ENCODE assay signal across 8 cellular contexts in genomic region chr6:169326067-169326799, GRCh38.
A peak's percentile ranks its signal among the peaks of the same experiment; 100 is the strongest.
DNase-seq lines count a peak whose midpoint lies in the region; ATAC-seq and TF ChIP-seq lines count a peak whose summit lies in the region.

No MANE protein-coding gene starts in this region.

- H4K20me1 ChIP-seq in H9 (ENCODE audit: control insufficient read depth, insufficient read depth, insufficient read length) = no peaks in the 10 kb centered on the region

- no peak overlapping the region for H2AFZ ChIP-seq in H9 (ENCODE audit: low read length)

- H3K27ac Mint-ChIP-seq in H9 = no peak overlapping the region; a peak in 1 of 7 replicates
- H3K27ac Mint-ChIP-seq in stimulated activated memory B cell treated with anti-CD40 and anti-IgM and Interleukin-4, amounts not matched to agents 10 μg/mL and 1 μg/mL and 100 μg/mL, for 72 hours = no peak overlapping the region

- no peaks in the 10 kb centered on the region for H3K79me2 ChIP-seq in H9 (ENCODE audit: insufficient read depth, low read length)

- no peak overlapping the region for H3K18ac ChIP-seq in H9 (ENCODE audit: insufficient read length, low read depth, low read length)

- no peak overlapping the region for H2BK20ac ChIP-seq in H9 (ENCODE audit: low read depth, low read length, poor library complexity, severe bottlenecking)

- no peaks in the 10 kb centered on the region for H3K23me2 ChIP-seq in H9 (ENCODE audit: insufficient read length, low read depth, low read length, poor library complexity, severe bottlenecking)

- H3K9ac ChIP-seq in H9 (ENCODE audit: extremely low read depth, insufficient read length, low read length) = no peak overlapping the region

- peaks cover 2 to 15% of the 10 kb centered on the region in 2 experiments; a peak in 3 of 4 replicates for H3K4me1 Mint-ChIP-seq in H9
- no peaks in the 10 kb centered on the region for H3K4me1 Mint-ChIP-seq in stimulated activated memory B cell treated with anti-CD40 and anti-IgM and Interleukin-4, amounts not matched to agents 10 μg/mL and 1 μg/mL and 100 μg/mL, for 72 hours

- no peak overlapping the region for H2BK5ac ChIP-seq in H9 (ENCODE audit: insufficient read length, low read length)

- peak; percentile 70 for TF ChIP-seq CTCF in H9 (conservative IDR thresholded peaks at IDR 0.05)

- H3K79me1 ChIP-seq in H9 (ENCODE audit: insufficient read depth, low read depth, low read length, poor library complexity, severe bottlenecking) = no peaks in the 10 kb centered on the region

- H3K27ac ChIP-seq in H9 (ENCODE audit: insufficient read length, low read depth, low read length) (no peak overlapping the region), SJCRH30 (no peak overlapping the region)

- H4K5ac ChIP-seq in H9 (ENCODE audit: insufficient read length, low read depth, low read length) = no peak overlapping the region

- no peak overlapping the region for H2AK5ac ChIP-seq in H9 (ENCODE audit: insufficient read length, low read length)

- H3K14ac ChIP-seq in H9 (ENCODE audit: insufficient read depth, low read length) = no peak overlapping the region

- H4K8ac ChIP-seq in H9 (replicated peaks; ENCODE audit: insufficient read length, low read depth, low read length) = no peak overlapping the region

- no peak overlapping the region for H3K23ac ChIP-seq in H9 (ENCODE audit: insufficient read length, low read depth, low read length)

- H3K9me3 ChIP-seq in H9 (ENCODE audit: control insufficient read depth, low read depth, low read length) (no peaks in the 10 kb centered on the region), SJCRH30 (replicated peaks) (no peaks in the 10 kb centered on the region)

- H3K4me2 ChIP-seq in H9 (ENCODE audit: insufficient read depth, insufficient read length, low read length) = no peak overlapping the region

- DNase-seq in A172 (ENCODE audit: low spot score) (peak; percentile 38), H9 (peak; percentile 70), SJCRH30 (peak; percentile 54 to 75), glomerular visceral epithelial cell (ENCODE audit: extremely low spot score) (peak; percentile 8), mesenteric fat pad (ENCODE audit: low spot score) (no peak), germinal center (ENCODE audit: low spot score) (no peak)

- no CpG with 5 or more reads among the region's 27 CpGs for WGBS in H9 (ENCODE audit: extremely low coverage, insufficient read length, low lambda C conversion rate)

- H2BK120ac ChIP-seq in H9 (ENCODE audit: low read depth, low read length, poor library complexity, severe bottlenecking) = no peak overlapping the region

- no peak overlapping the region for H2BK15ac ChIP-seq in H9 (ENCODE audit: low read depth, low read length)

- H2BK12ac ChIP-seq in H9 (ENCODE audit: insufficient read length, low read depth, low read length) = no peak overlapping the region

- H4K91ac ChIP-seq in H9 (ENCODE audit: insufficient read length, low read depth, low read length) = no peak overlapping the region

- H3K27me3 ChIP-seq in H9 (ENCODE audit: insufficient read depth, low read length) (no peaks in the 10 kb centered on the region), SJCRH30 (no peaks in the 10 kb centered on the region)

- no peak overlapping the region for H3K56ac ChIP-seq in H9 (ENCODE audit: insufficient read length, low read depth, low read length)

- H3T11ph ChIP-seq in H9 (ENCODE audit: low read length) = no peak overlapping the region

- no peak overlapping the region for H3K4me3 ChIP-seq in SJCRH30

- H3K4ac ChIP-seq in H9 (ENCODE audit: low read depth, low read length) = no peak overlapping the region

- H3K36me3 ChIP-seq in SJCRH30 = no peaks in the 10 kb centered on the region

- H3K9me3 Mint-ChIP-seq in H9 = peaks cover 0 to 1% of the 10 kb centered on the region in 2 experiments; a peak in 2 of 5 replicates
- H3K9me3 Mint-ChIP-seq in stimulated activated memory B cell treated with anti-CD40 and anti-IgM and Interleukin-4, amounts not matched to agents 10 μg/mL and 1 μg/mL and 100 μg/mL, for 72 hours = peaks cover 8% of the 10 kb centered on the region

- no peaks in the 10 kb centered on the region for H3K36me3 Mint-ChIP-seq in H9 (ENCODE audit: insufficient read depth in 1 of 3, low read depth in 3 of 3)
- no peaks in the 10 kb centered on the region for H3K36me3 Mint-ChIP-seq in stimulated activated memory B cell treated with anti-CD40 and anti-IgM and Interleukin-4, amounts not matched to agents 10 μg/mL and 1 μg/mL and 100 μg/mL, for 72 hours

- no peak overlapping the region for H3K4me3 Mint-ChIP-seq in H9
- no peak overlapping the region for H3K4me3 Mint-ChIP-seq in stimulated activated memory B cell treated with anti-CD40 and anti-IgM and Interleukin-4, amounts not matched to agents 10 μg/mL and 1 μg/mL and 100 μg/mL, for 72 hours

- H3K4me1 ChIP-seq in H9 (ENCODE audit: insufficient read depth, low read length) (no peaks in the 10 kb centered on the region), SJCRH30 (no peaks in the 10 kb centered on the region; the same call in 1 of the 2 replicates)

- no peak for ATAC-seq in HG03354 (IDR thresholded peaks at IDR 0.05; ENCODE audit: poor library complexity, severe bottlenecking, unreplicated experiment)
- ATAC-seq in stimulated activated memory B cell treated with anti-CD40 and anti-IgM and Interleukin-4, amounts not matched to agents 10 μg/mL and 1 μg/mL and 100 μg/mL, for 72 hours = no peak

- no peaks in the 10 kb centered on the region for H3K27me3 Mint-ChIP-seq in H9 (ENCODE audit: low read depth)
- H3K27me3 Mint-ChIP-seq in stimulated activated memory B cell treated with anti-CD40 and anti-IgM and Interleukin-4, amounts not matched to agents 10 μg/mL and 1 μg/mL and 100 μg/mL, for 72 hours = peaks cover 19% of the 10 kb centered on the region

Comparison
In these comparisons a context has a peak if more than half of its experiments do, and no peak if none do; other contexts are left out.
1. DNase-seq: peak in A172 (single experiment), H9 (single experiment), SJCRH30 (2 of 2) and glomerular visceral epithelial cell (single experiment); none in mesenteric fat pad (single experiment) and germinal center (single experiment).